1 cellular context compared by ENCODE assay signal in genomic region chr4:86972997-86973396, GRCh38.
A peak's percentile ranks its signal among the peaks of the same experiment; 100 is the strongest.
TF ChIP-seq lines count a peak whose summit lies in the region.

No MANE protein-coding gene starts in this region.

TF ChIP-seq in HepG2, 621 proteins besides CTCF, POLR2A, EP300 and RAD21 (continued from another document and continues in another):
- TF ChIP-seq ZBTB4 (CRISPR knock-in tag; IDR thresholded peaks at IDR 0.05; ENCODE audit: borderline replicate concordance) (no peak), KIAA2018 (CRISPR knock-in tag; IDR thresholded peaks at IDR 0.05; ENCODE audit: borderline replicate concordance) (0 out of 2 replicates have a peak, but pooled peaks have one; percentile 50), E2F1 (CRISPR knock-in tag; IDR thresholded peaks at IDR 0.05) (peak; percentile 36; the same call in 1 of the 2 replicates), CENPT (CRISPR knock-in tag; IDR thresholded peaks at IDR 0.05; ENCODE audit: low read depth) (no peak), ZNF629 (CRISPR knock-in tag; conservative IDR thresholded peaks at IDR 0.05) (peak; percentile 30; the same call in 1 of the 2 replicates), FOXA1 (IDR thresholded peaks at IDR 0.05) (no peak), FOXA1 (CRISPR knock-in tag; IDR thresholded peaks at IDR 0.05) (no peak), KDM4B (CRISPR knock-in tag; IDR thresholded peaks at IDR 0.05) (peak; percentile 19; the same call in 1 of the 2 replicates), HOXA3 (CRISPR knock-in tag; IDR thresholded peaks at IDR 0.05) (peak; percentile 77; the same call in 1 of the 2 replicates), TRIM24 (CRISPR knock-in tag; IDR thresholded peaks at IDR 0.05) (peak; percentile 75; the same call in 1 of the 2 replicates), NR2C2 (CRISPR knock-in tag; IDR thresholded peaks at IDR 0.05; ENCODE audit: borderline replicate concordance) (peak; percentile 75; the same call in 1 of the 2 replicates), ZNF263 (CRISPR knock-in tag; IDR thresholded peaks at IDR 0.05) (0 out of 2 replicates have a peak, but pooled peaks have one; percentile 17), ARHGAP35 (CRISPR knock-in tag; IDR thresholded peaks at IDR 0.05; ENCODE audit: borderline replicate concordance) (no peak), ZNF687 (CRISPR knock-in tag; IDR thresholded peaks at IDR 0.05) (peak; percentile 51; the same call in 1 of the 2 replicates), HES4 (CRISPR knock-in tag; IDR thresholded peaks at IDR 0.05; ENCODE audit: borderline replicate concordance) (no peak), ZNF317 (CRISPR knock-in tag; IDR thresholded peaks at IDR 0.05) (peak; percentile 68), MAZ (IDR thresholded peaks at IDR 0.05; ENCODE audit: borderline replicate concordance, low read depth, low read length) (no peak), MAZ (CRISPR knock-in tag; IDR thresholded peaks at IDR 0.05; ENCODE audit: low read depth) (peak; percentile 69), CREB1 (IDR thresholded peaks at IDR 0.05) (no peak), CREB1 (CRISPR knock-in tag; IDR thresholded peaks at IDR 0.05) (peak; percentile 57), TEAD3 (CRISPR knock-in tag; optimal IDR thresholded peaks at IDR 0.05; ENCODE audit: borderline replicate concordance) (peak; percentile 64), SMC3 (IDR thresholded peaks at IDR 0.05; ENCODE audit: low read length) (0 out of 2 replicates have a peak, but pooled peaks have one; percentile 23), PITX1 (CRISPR knock-in tag; IDR thresholded peaks at IDR 0.05) (peak; percentile 85), JUNB (CRISPR knock-in tag; IDR thresholded peaks at IDR 0.05; ENCODE audit: borderline replicate concordance) (no peak), MEIS1 (CRISPR knock-in tag; IDR thresholded peaks at IDR 0.05; ENCODE audit: borderline replicate concordance) (no peak), ZNF768 (CRISPR knock-in tag; IDR thresholded peaks at IDR 0.05) (no peak), PRDM10 (CRISPR knock-in tag; IDR thresholded peaks at IDR 0.05; ENCODE audit: low read depth) (0 out of 2 replicates have a peak, but pooled peaks have one; percentile 48)
- TF ChIP-seq, protein P1, sequence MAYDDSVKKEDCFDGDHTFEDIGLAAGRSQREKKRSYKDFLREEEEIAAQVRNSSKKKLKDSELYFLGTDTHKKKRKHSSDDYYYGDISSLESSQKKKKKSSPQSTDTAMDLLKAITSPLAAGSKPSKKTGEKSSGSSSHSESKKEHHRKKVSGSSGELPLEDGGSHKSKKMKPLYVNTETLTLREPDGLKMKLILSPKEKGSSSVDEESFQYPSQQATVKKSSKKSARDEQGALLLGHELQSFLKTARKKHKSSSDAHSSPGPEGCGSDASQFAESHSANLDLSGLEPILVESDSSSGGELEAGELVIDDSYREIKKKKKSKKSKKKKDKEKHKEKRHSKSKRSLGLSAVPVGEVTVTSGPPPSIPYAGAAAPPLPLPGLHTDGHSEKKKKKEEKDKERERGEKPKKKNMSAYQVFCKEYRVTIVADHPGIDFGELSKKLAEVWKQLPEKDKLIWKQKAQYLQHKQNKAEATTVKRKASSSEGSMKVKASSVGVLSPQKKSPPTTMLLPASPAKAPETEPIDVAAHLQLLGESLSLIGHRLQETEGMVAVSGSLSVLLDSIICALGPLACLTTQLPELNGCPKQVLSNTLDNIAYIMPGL (CRISPR knock-in tag; IDR thresholded peaks at IDR 0.05; ENCODE audit: borderline replicate concordance in 1 of 2, low read depth in 1 of 2) = 0 out of 4 replicates have a peak, but pooled peaks of 1 of the 2 experiments have one; percentile 19
- TF ChIP-seq, protein P2, sequence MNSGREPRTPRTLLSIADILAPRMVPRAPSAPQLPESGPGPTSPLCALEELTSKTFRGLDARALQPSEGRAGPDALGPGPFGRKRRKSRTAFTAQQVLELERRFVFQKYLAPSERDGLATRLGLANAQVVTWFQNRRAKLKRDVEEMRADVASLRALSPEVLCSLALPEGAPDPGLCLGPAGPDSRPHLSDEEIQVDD (CRISPR knock-in tag; IDR thresholded peaks at IDR 0.05; ENCODE audit: borderline replicate concordance) = no peak
